Comparison of ENCODE assay signal across 8 cellular contexts in genomic region chr1:158830904-158831507, GRCh38.
DNase-seq lines count a peak whose midpoint lies in the region; ATAC-seq, FAIRE-seq and TF ChIP-seq lines count a peak whose summit lies in the region.

Gene MNDA (plus strand): TSS chr1:158831351. CDS start chr1:158842154, 10,803 bp downstream.

- no peak for TF ChIP-seq POLR2A in H54 (IDR thresholded peaks at IDR 0.05; ENCODE audit: low read depth, low read length)

- intact Hi-C loops in tibial artery (cut with DNase I; ENCODE audit: low total_unique reads): no loop called here

- peaks cover 0 to 6% (median 3%) of the 10 kb centered on the region in 4 donors for H3K4me1 ChIP-seq in tibial artery

- ATAC-seq in GM19455 (IDR thresholded peaks at IDR 0.05; ENCODE audit: unreplicated experiment) (peak; percentile 89), HG03432 (IDR thresholded peaks at IDR 0.05; ENCODE audit: unreplicated experiment) (peak; percentile 94)

- peak within 1 kb of the TSS; percentile 45 for H3K4me3 ChIP-seq in GM06990 (replicated peaks; ENCODE audit: low read depth, low read length)
- H3K4me3 ChIP-seq in tibial artery: peak within 1 kb of the TSS in 1 of 2 donors; percentile 10

- no peaks in the 10 kb centered on the region for H3K36me3 ChIP-seq in GM06990 (ENCODE audit: control insufficient read depth, insufficient read depth, low read length)
- no peaks in the 10 kb centered on the region for H3K36me3 ChIP-seq in tibial artery

- no peak for TF ChIP-seq CTCF in GM06990 (IDR thresholded peaks at IDR 0.05; ENCODE audit: insufficient read depth, low read length, poor library complexity, severe bottlenecking)
- TF ChIP-seq CTCF in tibial artery (IDR thresholded peaks at IDR 0.05): no peak

- DNase-seq in GM06990 (ENCODE audit: extremely low read depth, insufficient read length) (peak; percentile 67), globus pallidus (ENCODE audit: low spot score) (peak; percentile 51), NCI-H82 treated with DMSO at 0.1 percent for 48 hours (lab: John Stamatoyannopoulos, UW; ENCODE audit: unreplicated experiment) (no peak), H54 (ENCODE audit: insufficient read length, low spot score) (no peak), tibial artery (no peak)
- no peak for DNase-seq in effector CD4-positive, alpha-beta T cell

- peaks cover 0 to 10% (median 0%) of the 10 kb centered on the region in 3 donors for H3K9me3 ChIP-seq in tibial artery

- no peak for FAIRE-seq in H54 (lab: Jason Lieb, UNC)

- peak within 1 kb of the TSS in 1 of 2 donors; percentile 44 for H3K27ac ChIP-seq in tibial artery

- no peaks in the 10 kb centered on the region for H3K27me3 ChIP-seq in GM06990 (replicated peaks; ENCODE audit: control insufficient read depth, insufficient read depth, low read length)
- no peaks in the 10 kb centered on the region for H3K27me3 ChIP-seq in tibial artery

Comparison
In these comparisons a context has a peak if more than half of its experiments do, and no peak if none do; other contexts are left out.
1. DNase-seq: peak in GM06990 (single experiment) and globus pallidus (single experiment); none in effector CD4-positive, alpha-beta T cell (single experiment), NCI-H82 treated with DMSO at 0.1 percent for 48 hours (single experiment), H54 (single experiment) and tibial artery (0 of 2).